Comparison of ENCODE assay signal across 16 cellular contexts in genomic region chr2:45263147-45263546, GRCh38.
DNase-seq lines count a peak whose midpoint lies in the region; ATAC-seq, FAIRE-seq and TF ChIP-seq lines count a peak whose summit lies in the region.
"Had no signal": no experiment of that assay in that cellular context is flagged by ENCODE, and none has a peak within 500 bp of the region (broad histone marks: within the 10 kb centered on the region; RNA-seq: fewer than 3 reads in every experiment).

No MANE protein-coding gene starts in this region.

- no peaks in the 10 kb centered on the region for H3K36me3 Mint-ChIP-seq in progenitor cell of endocrine pancreas (ENCODE audit: insufficient read depth)

- no peaks in the 10 kb centered on the region for H3K4me1 ChIP-seq in GM12878 (ENCODE audit: control insufficient read depth, insufficient read depth, low read length)
- peaks cover 20 to 22% of the 10 kb centered on the region in 2 donors for H3K4me1 ChIP-seq in thyroid gland
- peaks cover 0 to 22% (median 4%) of the 10 kb centered on the region in 4 donors for H3K4me1 ChIP-seq in stomach

- TF ChIP-seq EP300 in GM12878 (IDR thresholded peaks at IDR 0.05; ENCODE audit: borderline replicate concordance in 1 of 2, control insufficient read depth in 1 of 2, low read depth in 2 of 2, low read length in 2 of 2) (no peak), stomach (IDR thresholded peaks at IDR 0.05) (no peak)

- H4K20me1 ChIP-seq in GM12878 (ENCODE audit: control insufficient read depth, insufficient read depth), result no peaks in the 10 kb centered on the region

- POLR2A ChIA-PET in GM12878 (lab: Charles Lee), result no interaction called here

- BruUV-seq in GM12878 (replicated peaks; lab: Mats Ljungman, UMichigan), result no TSS peak

- 6% methylated on average over 6 of the region's 6 CpGs for WGBS in GM12878 (ENCODE audit: insufficient coverage, insufficient replicate concordance, low lambda C conversion rate, missing lambda C conversion rate)
- 70 to 75% methylated on average over 6 of the region's 6 CpGs for WGBS in thyroid gland, 2 donors
- WGBS in stomach, 5 donors, result 36 to 53% (median 37%) methylated on average over 6 of the region's 6 CpGs

- TF ChIP-seq POLR2A in GM12878 (IDR thresholded peaks at IDR 0.05; ENCODE audit: low read depth, low read length) (no peak), thyroid gland (IDR thresholded peaks at IDR 0.05) (no peak), stomach (IDR thresholded peaks at IDR 0.05) (no peak)

- H2AFZ ChIP-seq in GM12878 (ENCODE audit: control insufficient read depth, low read depth, low read length), result no peak overlapping the region

- H3K4me3 ChIP-seq in GM12878, result no peak overlapping the region
- H3K4me3 ChIP-seq in thyroid gland (replicated peaks in 1 of 3), result no peak overlapping the region
- no peak overlapping the region for H3K4me3 ChIP-seq in stomach
- H3K4me3 ChIP-seq: heart left ventricle had no signal

- TF ChIP-seq CTCF in GM12878 (IDR thresholded peaks at IDR 0.05 in 2 of 3, conservative IDR thresholded peaks at IDR 0.05 in 1 of 3; ENCODE audit: control insufficient read depth in 2 of 3, extremely low read depth in 1 of 3, insufficient read depth in 1 of 3, low read depth in 3 of 3, low read length in 3 of 3) (no peak), progenitor cell of endocrine pancreas (IDR thresholded peaks at IDR 0.05; ENCODE audit: unreplicated experiment) (no peak), thyroid gland (IDR thresholded peaks at IDR 0.05) (no peak), stomach (IDR thresholded peaks at IDR 0.05) (no peak)

- peak; percentile 56 for DNase-seq in NCI-H1436 (lab: John Stamatoyannopoulos, UW)
- DNase-seq in NCI-H1436 treated with DMSO at 0.1 percent for 48 hours (lab: John Stamatoyannopoulos, UW), result no peak
- peak; percentile 59 for DNase-seq in NCI-H345 treated with DMSO at 0.1 percent for 48 hours (lab: John Stamatoyannopoulos, UW; ENCODE audit: unreplicated experiment)
- no peak for DNase-seq in GM12878 (ENCODE audit: low read depth, low spot score)
- no peak for DNase-seq in progenitor cell of endocrine pancreas (ENCODE audit: low spot score, unreplicated experiment)
- DNase-seq in thyroid gland, result no peak
- no peak for DNase-seq in stomach
- DNase-seq: activated naive CD4-positive, alpha-beta T cell treated with anti-CD3 and anti-CD28 coated beads, Interleukin-2, amount 50 U/mL, for 16 hours; heart left ventricle; left cardiac atrium; stimulated activated CD4-positive, alpha-beta T cell treated with anti-CD3 and anti-CD28 coated beads, Interleukin-12 subunit alpha, Interleukin-12 subunit beta, amount 100 ng/mL, for 4 hours had no signal

- SMC1A ChIA-PET in GM12878 (lab: Charles Lee; ENCODE audit: uncharacterized antibody, unreplicated experiment), result interaction anchor here (1.1 kb wide), 1 partner anchor 10 kb away, joined by 4 read pairs; no protein-coding TSS in a partner anchor

- no peak overlapping the region for H3K4me2 ChIP-seq in GM12878 (ENCODE audit: control insufficient read depth, insufficient read depth)

- H3K36me3 ChIP-seq in GM12878 (ENCODE audit: control insufficient read depth in 2 of 2, insufficient read depth in 2 of 2, low read length in 1 of 2), result no peaks in the 10 kb centered on the region
- H3K36me3 ChIP-seq in thyroid gland, result no peaks in the 10 kb centered on the region
- no peaks in the 10 kb centered on the region for H3K36me3 ChIP-seq in stomach
- H3K36me3 ChIP-seq: heart left ventricle, neutrophil had no signal

- in situ Hi-C loops in GM12878 (cut with MboI), result no loop called here

- no peaks in the 10 kb centered on the region; a peak in 3 of 4 replicates for H3K27me3 ChIP-seq in GM12878 (replicated peaks in 1 of 2; ENCODE audit: control insufficient read depth in 2 of 2, insufficient read depth in 2 of 2, low read length in 1 of 2)
- H3K27me3 ChIP-seq in thyroid gland, result no peaks in the 10 kb centered on the region
- no peaks in the 10 kb centered on the region for H3K27me3 ChIP-seq in stomach
- H3K27me3 ChIP-seq: heart left ventricle had no signal

- RAD21 ChIA-PET in GM12878 (lab: Charles Lee; ENCODE audit: unreplicated experiment), result no interaction called here

- no peak for TF ChIP-seq RAD21 in GM12878 (IDR thresholded peaks at IDR 0.05; ENCODE audit: insufficient read depth, low read depth, low read length)

- H3K27me3 Mint-ChIP-seq in progenitor cell of endocrine pancreas, result peaks cover 28% of the 10 kb centered on the region

- peak overlapping the region; percentile 40 for H3K27ac Mint-ChIP-seq in progenitor cell of endocrine pancreas

- H3K4me1 Mint-ChIP-seq in progenitor cell of endocrine pancreas (ENCODE audit: low read depth), result peaks cover 48% of the 10 kb centered on the region

- peaks cover 5% of the 10 kb centered on the region; the same call in 2 of the 3 replicates for H3K9me3 ChIP-seq in GM12878 (replicated peaks; ENCODE audit: control insufficient read depth, insufficient read depth, low read length)
- H3K9me3 ChIP-seq in thyroid gland, result no peaks in the 10 kb centered on the region
- no peaks in the 10 kb centered on the region for H3K9me3 ChIP-seq in stomach
- H3K9me3 ChIP-seq: heart left ventricle, neutrophil had no signal

- no peak overlapping the region for H3K4me3 Mint-ChIP-seq in progenitor cell of endocrine pancreas (ENCODE audit: low read depth)

- ATAC-seq in GM12878 (no peak), GM21737 (IDR thresholded peaks at IDR 0.05; ENCODE audit: unreplicated experiment) (no peak)
- ATAC-seq: heart left ventricle, left cardiac atrium had no signal

- FAIRE-seq in GM12878 (lab: Jason Lieb, UNC), result no peak
- FAIRE-seq: A204.1, TTC549 had no signal

- no peaks in the 10 kb centered on the region for H3K79me2 ChIP-seq in GM12878 (ENCODE audit: control insufficient read depth, insufficient read depth, low read length)

- CTCF ChIA-PET in GM12878 (lab: Yijun Ruan, JAX), result interaction anchor here (1.3 kb wide), 1 partner anchor 177 kb away, joined by 3 read pairs; no protein-coding TSS in a partner anchor

- no peak overlapping the region for H3K9ac ChIP-seq in GM12878 (ENCODE audit: control insufficient read depth, insufficient read depth, low read length)

- intact Hi-C loops in GM12878 (cut with micrococcal nuclease; ENCODE audit: unreplicated experiment) (no loop called here), thyroid gland (cut with DNase I) (no loop called here), stomach (cut with DNase I; ENCODE audit: low total_unique reads) (no loop called here)

- H3K27ac ChIP-seq in GM12878 (ENCODE audit: control insufficient read depth, insufficient read depth) (no peak overlapping the region), thyroid gland (no peak overlapping the region), stomach (no peak overlapping the region)
- H3K27ac ChIP-seq: heart left ventricle, neutrophil, RWPE1 had no signal

- H3K9me3 Mint-ChIP-seq in progenitor cell of endocrine pancreas (ENCODE audit: low read depth), result no peaks in the 10 kb centered on the region

TF ChIP-seq in GM12878, 131 proteins besides CTCF, POLR2A, EP300 and RAD21:
- TF ChIP-seq FOXK2 (IDR thresholded peaks at IDR 0.05), result no peak
- no peak for TF ChIP-seq CHD2 (IDR thresholded peaks at IDR 0.05; ENCODE audit: borderline replicate concordance, low read depth, low read length)
- TF ChIP-seq RFX5 (IDR thresholded peaks at IDR 0.05; ENCODE audit: low read depth, low read length), result no peak
- TF ChIP-seq POLR2AphosphoS5 (IDR thresholded peaks at IDR 0.05; ENCODE audit: low read length), result no peak
- no peak for TF ChIP-seq SMAD1 (IDR thresholded peaks at IDR 0.05; ENCODE audit: low read depth, partially characterized antibody)
- TF ChIP-seq MEF2B (IDR thresholded peaks at IDR 0.05; ENCODE audit: partially characterized antibody, poor library complexity, severe bottlenecking), result peak; percentile 38

Comparison
In these comparisons a context has a peak if more than half of its experiments do, and no peak if none do; other contexts are left out.
1. DNase-seq: peak in NCI-H1436 (single experiment) and NCI-H345 treated with DMSO at 0.1 percent for 48 hours (single experiment); none in NCI-H1436 treated with DMSO at 0.1 percent for 48 hours (single experiment), GM12878 (single experiment), progenitor cell of endocrine pancreas (single experiment), thyroid gland (0 of 2) and stomach (single experiment).